Comparison of ENCODE assay signal across 9 cellular contexts in the genomic region with DNA sequence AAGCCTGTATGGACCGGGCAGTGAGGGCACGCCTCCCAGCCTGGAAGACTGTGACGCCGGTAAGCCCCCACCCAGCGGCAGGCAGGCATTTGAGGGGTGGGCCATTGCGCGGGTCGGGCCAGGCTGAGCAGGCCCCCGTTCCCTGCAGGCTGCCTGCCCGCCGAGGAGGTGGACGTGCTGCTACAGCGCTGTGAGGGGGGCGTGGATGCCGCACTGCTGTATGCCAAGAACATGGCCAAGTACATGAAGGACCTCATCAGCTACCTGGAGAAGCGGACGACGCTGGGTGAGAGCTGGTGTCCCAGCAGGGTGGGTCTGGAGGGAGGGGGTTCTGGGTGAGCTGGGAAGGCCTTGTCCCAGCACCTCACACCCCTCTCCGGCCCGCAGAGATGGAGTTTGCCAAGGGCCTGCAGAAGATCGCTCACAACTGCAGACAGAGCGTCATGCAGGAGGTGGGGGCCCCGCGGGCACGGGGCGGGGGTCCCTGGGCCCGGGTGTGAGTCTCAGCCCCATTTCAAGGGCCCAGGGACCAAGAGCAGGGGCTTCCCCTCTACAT. TPM values are rescaled to one million over a fixed set of nuclear protein-coding genes. Genes with fewer than 3 reads are reported as not detected.
DNase-seq lines count a peak whose midpoint lies in the region; ATAC-seq, FAIRE-seq and TF ChIP-seq lines count a peak whose summit lies in the region.
"Had no signal": no experiment of that assay in that cellular context is flagged by ENCODE, and none has a peak within 500 bp of the region (broad histone marks: within the 10 kb centered on the region; RNA-seq: fewer than 3 reads in every experiment).

No MANE protein-coding gene starts in this region.

- peak overlapping the region; percentile 60 for H3K4me2 ChIP-seq in OCI-LY7 (ENCODE audit: low read length)
- peak overlapping the region; percentile 42 for H3K4me2 ChIP-seq in mammary epithelial cell (ENCODE audit: insufficient read depth, low read depth, low read length)

- intact Hi-C loops in activated CD4-positive, alpha-beta T cell treated with anti-CD3 and anti-CD28 coated beads for 36 hours (cut with DNase I, micrococcal nuclease) = no loop called here
- intact Hi-C loops in OCI-LY7 (cut with micrococcal nuclease; ENCODE audit: unreplicated experiment) (no loop called here), mammary epithelial cell (cut with micrococcal nuclease) (no loop called here)

- no peaks in the 10 kb centered on the region for H3K27me3 Mint-ChIP-seq in activated CD4-positive, alpha-beta T cell treated with anti-CD3 and anti-CD28 coated beads for 36 hours

- no peak for FAIRE-seq in GM19239 (lab: Jason Lieb, UNC)

- no peak for DNase-seq in activated CD4-positive, alpha-beta T cell treated with anti-CD3 and anti-CD28 coated beads for 36 hours
- DNase-seq in activated CD4-positive, alpha-beta T cell treated with anti-CD3 and anti-CD28 coated beads, Interleukin-2, amount 50 U/mL, for 1 hour = no peak
- DNase-seq in OCI-LY7 (ENCODE audit: low spot score) (no peak), mammary epithelial cell (no peak), GM19239 (ENCODE audit: insufficient read length, low spot score) (no peak), NCI-H2081 treated with DMSO at 0.1 percent for 48 hours (lab: John Stamatoyannopoulos, UW) (no peak)
- no peak for DNase-seq in stimulated activated effector memory CD8-positive, alpha-beta T cell treated with anti-CD3 and anti-CD28 coated beads, Interleukin-12 subunit alpha, Interleukin-12 subunit beta, amount 100 ng/mL, for 72 hours (ENCODE audit: low spot score in 2 of 2)
- DNase-seq: retina had no signal

- peak overlapping the region; percentile 47 for H3K4me3 Mint-ChIP-seq in activated CD4-positive, alpha-beta T cell treated with anti-CD3 and anti-CD28 coated beads for 36 hours
- peak overlapping the region; percentile 57 for H3K4me3 Mint-ChIP-seq in stimulated activated effector memory CD8-positive, alpha-beta T cell treated with anti-CD3 and anti-CD28 coated beads, Interleukin-12 subunit alpha, Interleukin-12 subunit beta, amount 100 ng/mL, for 72 hours

- H3K36me3 ChIP-seq in OCI-LY7 (ENCODE audit: insufficient read depth, low read length) (peaks cover 77% of the 10 kb centered on the region), mammary epithelial cell (ENCODE audit: insufficient read depth, low read length) (no peaks in the 10 kb centered on the region)

- peaks cover 6% of the 10 kb centered on the region for H3K27me3 ChIP-seq in mammary epithelial cell (ENCODE audit: insufficient read depth, low read length)

- H3K27ac Mint-ChIP-seq in activated CD4-positive, alpha-beta T cell treated with anti-CD3 and anti-CD28 coated beads for 36 hours = peak overlapping the region; percentile 13
- H3K27ac Mint-ChIP-seq in stimulated activated effector memory CD8-positive, alpha-beta T cell treated with anti-CD3 and anti-CD28 coated beads, Interleukin-12 subunit alpha, Interleukin-12 subunit beta, amount 100 ng/mL, for 72 hours = peak overlapping the region; percentile 80

- no peak for ATAC-seq in activated CD4-positive, alpha-beta T cell treated with anti-CD3 and anti-CD28 coated beads for 36 hours
- no peak for ATAC-seq in stimulated activated effector memory CD8-positive, alpha-beta T cell treated with anti-CD3 and anti-CD28 coated beads, Interleukin-12 subunit alpha, Interleukin-12 subunit beta, amount 100 ng/mL, for 72 hours
- ATAC-seq in GM21825 (IDR thresholded peaks at IDR 0.05; ENCODE audit: unreplicated experiment) = no peak

- POLR2A ChIA-PET in activated CD4-positive, alpha-beta T cell treated with anti-CD3 and anti-CD28 coated beads for 36 hours (lab: Charles Lee) = interaction anchor here (1.2 to 1.3 kb wide), 2 partner anchors 53 to 195 kb away, joined by 7 to 8 read pairs; a partner anchor contains a TSS
- POLR2A ChIA-PET in OCI-LY7 (lab: Charles Lee) = interaction anchor here (0.6 to 2.3 kb wide), 4 partner anchors 9 to 47 kb away, joined by 3 to 6 read pairs (median 5); a partner anchor contains a TSS

- H3K4me1 ChIP-seq in OCI-LY7 (ENCODE audit: insufficient read depth, low read length, poor library complexity, severe bottlenecking) (peaks cover 59% of the 10 kb centered on the region), mammary epithelial cell (ENCODE audit: insufficient read depth, low read length) (peaks cover 13% of the 10 kb centered on the region)

- no peak for TF ChIP-seq CTCF in OCI-LY7 (conservative IDR thresholded peaks at IDR 0.05; ENCODE audit: low read length)
- no peak for TF ChIP-seq CTCF in mammary epithelial cell (conservative IDR thresholded peaks at IDR 0.05 in 1 of 2, IDR thresholded peaks at IDR 0.05 in 1 of 2; ENCODE audit: extremely low read depth in 1 of 2, insufficient read depth in 1 of 2, low read depth in 1 of 2, low read length in 2 of 2)

- H3K9ac ChIP-seq in mammary epithelial cell (ENCODE audit: insufficient read depth, low read length) = no peak overlapping the region

- dilution Hi-C loops in mammary epithelial cell (cut with HindIII; ENCODE audit: low sequenced_read_pairs) = no loop called here

- 100% methylated on average over 1 of the region's 27 CpGs for WGBS in mammary epithelial cell (ENCODE audit: low coverage, missing lambda C conversion rate)

- no peaks in the 10 kb centered on the region for H4K20me1 ChIP-seq in OCI-LY7 (ENCODE audit: insufficient read depth, low read length)
- no peaks in the 10 kb centered on the region for H4K20me1 ChIP-seq in mammary epithelial cell (ENCODE audit: insufficient read depth, low read length)

- H3K27ac ChIP-seq in OCI-LY7 (ENCODE audit: low read depth, low read length, poor library complexity, severe bottlenecking) (peak overlapping the region; percentile 50), mammary epithelial cell (ENCODE audit: insufficient read depth, low read depth, low read length) (no peak overlapping the region)

- no peaks in the 10 kb centered on the region for H3K9me2 ChIP-seq in OCI-LY7 (ENCODE audit: insufficient read depth, low read length)

- CTCF ChIA-PET in activated CD4-positive, alpha-beta T cell treated with anti-CD3 and anti-CD28 coated beads for 36 hours (lab: Charles Lee) = interaction anchor here (1.0 to 4.1 kb wide), 3 partner anchors 8 to 170 kb away, joined by 5 to 26 read pairs (median 6); a partner anchor contains a TSS
- CTCF ChIA-PET in OCI-LY7 (lab: Charles Lee; ENCODE audit: unreplicated experiment) (interaction anchor here (0.5 kb wide), 1 partner anchor 39 kb away, joined by 6 read pairs; no protein-coding TSS in a partner anchor), mammary epithelial cell (lab: Charles Lee; ENCODE audit: low non-redundant PET) (interaction anchor here (0.6 kb wide), 1 partner anchor 15 kb away, joined by 9 read pairs; no protein-coding TSS in a partner anchor)

- H3K36me3 Mint-ChIP-seq in activated CD4-positive, alpha-beta T cell treated with anti-CD3 and anti-CD28 coated beads for 36 hours (ENCODE audit: low read depth) = peaks cover 66% of the 10 kb centered on the region
- H3K36me3 Mint-ChIP-seq in stimulated activated effector memory CD8-positive, alpha-beta T cell treated with anti-CD3 and anti-CD28 coated beads, Interleukin-12 subunit alpha, Interleukin-12 subunit beta, amount 100 ng/mL, for 72 hours = peaks cover 96% of the 10 kb centered on the region

- H3K9me3 ChIP-seq in OCI-LY7 (ENCODE audit: low read length) (no peaks in the 10 kb centered on the region), mammary epithelial cell (replicated peaks; ENCODE audit: insufficient read depth, low read length) (no peaks in the 10 kb centered on the region)

- in situ Hi-C loops in mammary epithelial cell (cut with MboI; ENCODE audit: low sequenced_read_pairs in 2 of 2) = no loop called here

- no peaks in the 10 kb centered on the region for H3K9me3 Mint-ChIP-seq in activated CD4-positive, alpha-beta T cell treated with anti-CD3 and anti-CD28 coated beads for 36 hours (ENCODE audit: low read depth)
- H3K9me3 Mint-ChIP-seq in stimulated activated effector memory CD8-positive, alpha-beta T cell treated with anti-CD3 and anti-CD28 coated beads, Interleukin-12 subunit alpha, Interleukin-12 subunit beta, amount 100 ng/mL, for 72 hours = no peaks in the 10 kb centered on the region

- H3K79me2 ChIP-seq in OCI-LY7 (ENCODE audit: insufficient read depth, low read depth, low read length) = peaks cover 18% of the 10 kb centered on the region; the same call in 1 of the 2 replicates
- no peaks in the 10 kb centered on the region for H3K79me2 ChIP-seq in mammary epithelial cell (ENCODE audit: insufficient read depth, low read length)

- H3K4me1 Mint-ChIP-seq in activated CD4-positive, alpha-beta T cell treated with anti-CD3 and anti-CD28 coated beads for 36 hours = peaks cover 63% of the 10 kb centered on the region
- peaks cover 58% of the 10 kb centered on the region for H3K4me1 Mint-ChIP-seq in stimulated activated effector memory CD8-positive, alpha-beta T cell treated with anti-CD3 and anti-CD28 coated beads, Interleukin-12 subunit alpha, Interleukin-12 subunit beta, amount 100 ng/mL, for 72 hours

- no TSS peak for BruUV-seq in OCI-LY7 (replicated peaks; lab: Mats Ljungman, UMichigan)
- no TSS peak for BruUV-seq in mammary epithelial cell (replicated peaks; lab: Mats Ljungman, UMichigan)

- H2AFZ ChIP-seq in OCI-LY7 (ENCODE audit: low read length) (no peak overlapping the region), mammary epithelial cell (ENCODE audit: low read depth, low read length) (no peak overlapping the region)

- H3K4me3 ChIP-seq in OCI-LY7 (ENCODE audit: low read depth, low read length, poor library complexity, severe bottlenecking) = peak overlapping the region; percentile 43
- H3K4me3 ChIP-seq in mammary epithelial cell (replicated peaks in 1 of 3; ENCODE audit: insufficient read depth in 1 of 3, low read depth in 2 of 3, low read length in 3 of 3) = no peak overlapping the region

RNA-seq across cellular contexts. Expression of a gene that starts 7.1 kb away (rescaled TPM):
- 100 to 1,000 TPM; 107 to 137 TPM for total RNA-seq in activated CD4-positive, alpha-beta T cell treated with anti-CD3 and anti-CD28 coated beads for 36 hours
- 132 and 135 TPM in 2 replicates for total RNA-seq in OCI-LY7 (2014; rRNA removed; shearing (Covaris generic))
- total RNA-seq in OCI-LY7 (2022) (138 and 143 TPM in 2 replicates), mammary epithelial cell (1 to 10 TPM in 1 of 2 donors, under 1 TPM in 1; 0.94 to 6.0 TPM)
- polyA plus RNA-seq in mammary epithelial cell = 1.3 TPM
- 0.10 TPM for polyA minus RNA-seq in mammary epithelial cell

RNA-seq across cellular contexts. Expression of a gene that starts 21.1 kb away (rescaled TPM):
- 100 to 1,000 TPM; 171 to 229 TPM for total RNA-seq in activated CD4-positive, alpha-beta T cell treated with anti-CD3 and anti-CD28 coated beads for 36 hours
- 153 and 165 TPM in 2 replicates for total RNA-seq in OCI-LY7 (2014; rRNA removed; shearing (Covaris generic))
- total RNA-seq in OCI-LY7 (2022) (160 and 193 TPM in 2 replicates), mammary epithelial cell (100 to 1,000 TPM in 1 of 2 donors, 10 to 100 TPM in 1; 63.7 to 233 TPM)
- polyA plus RNA-seq in mammary epithelial cell = 258 TPM
- polyA minus RNA-seq in mammary epithelial cell = 118 TPM

RNA-seq across cellular contexts. Expression of a gene that starts 29.8 kb away (rescaled TPM):
- total RNA-seq in activated CD4-positive, alpha-beta T cell treated with anti-CD3 and anti-CD28 coated beads for 36 hours = 100 to 1,000 TPM; 192 to 218 TPM
- total RNA-seq in OCI-LY7 (2014; rRNA removed; shearing (Covaris generic)) = 184 and 203 TPM in 2 replicates
- 148 and 156 TPM in 2 replicates for total RNA-seq in OCI-LY7 (2022)
- total RNA-seq in mammary epithelial cell = 100 to 1,000 TPM; 154 to 216 TPM
- polyA plus RNA-seq in mammary epithelial cell = 357 TPM
- polyA minus RNA-seq in mammary epithelial cell = 97.5 TPM

RNA-seq across cellular contexts. Expression of a gene that starts 34.1 kb away (rescaled TPM):
- 10 to 100 TPM; 14.4 to 16.9 TPM for total RNA-seq in activated CD4-positive, alpha-beta T cell treated with anti-CD3 and anti-CD28 coated beads for 36 hours
- total RNA-seq in OCI-LY7 (2014; rRNA removed; shearing (Covaris generic)) = 22.5 and 43.3 TPM in 2 replicates
- total RNA-seq in OCI-LY7 (2022) (66.6 and 74.4 TPM in 2 replicates), mammary epithelial cell (10 to 100 TPM; 14.3 to 28.4 TPM)
- 7.4 TPM for polyA plus RNA-seq in mammary epithelial cell
- polyA minus RNA-seq in mammary epithelial cell = 21.8 TPM

RNA-seq across cellular contexts. Expression of a gene that starts 47.6 kb away (rescaled TPM):
- total RNA-seq in activated CD4-positive, alpha-beta T cell treated with anti-CD3 and anti-CD28 coated beads for 36 hours = 100 to 1,000 TPM; 108 to 130 TPM
- total RNA-seq in OCI-LY7 (2014; rRNA removed; shearing (Covaris generic)) = 51.5 and 73.7 TPM in 2 replicates
- 126 and 127 TPM in 2 replicates for total RNA-seq in OCI-LY7 (2022)
- 100 to 1,000 TPM; 420 to 485 TPM for total RNA-seq in mammary epithelial cell
- polyA plus RNA-seq in mammary epithelial cell = 287 TPM
- 688 TPM for polyA minus RNA-seq in mammary epithelial cell

Comparison
In these comparisons a context has a peak if more than half of its experiments do, and no peak if none do; other contexts are left out.
1. RNA of a gene that starts 7.1 kb away (total RNA-seq): 132 to 143 TPM in OCI-LY7 and 107 to 137 TPM in activated CD4-positive, alpha-beta T cell treated with anti-CD3 and anti-CD28 coated beads for 36 hours; 0.94 to 6.0 TPM in mammary epithelial cell; every median in the first group is over 10 times any median in the second.